1 cellular context compared by ENCODE assay signal in the genomic region with DNA sequence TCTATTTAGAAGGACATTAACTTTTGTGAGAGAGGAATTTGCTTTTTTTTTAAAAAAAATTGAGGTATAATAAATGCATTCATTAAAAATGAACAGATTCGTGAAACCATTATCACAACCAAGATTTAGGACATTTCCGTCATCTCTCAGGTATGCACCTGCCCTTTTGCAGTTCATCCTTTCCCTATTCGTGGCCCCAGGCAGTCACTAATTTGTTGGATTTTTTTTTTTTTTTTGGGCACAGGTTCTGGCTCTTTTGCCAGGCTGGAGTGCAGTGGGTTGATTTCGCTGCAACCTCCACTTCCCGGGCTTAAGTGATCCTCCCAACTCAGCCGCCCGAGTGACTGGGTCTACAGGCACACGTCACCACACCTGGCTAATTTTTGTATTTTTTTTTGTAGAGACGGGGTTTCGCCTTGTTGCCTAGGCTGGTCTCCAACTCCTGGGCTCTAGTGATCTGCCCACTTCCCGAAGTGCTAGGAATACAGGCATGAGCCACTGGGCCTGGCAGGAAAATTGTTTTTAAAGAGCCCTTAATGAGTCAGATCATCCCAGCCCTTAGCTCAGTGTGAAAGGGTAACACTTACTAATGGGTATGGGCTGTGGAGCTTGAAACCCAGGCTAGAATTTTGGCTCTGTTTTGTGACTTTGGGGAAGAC.
TF ChIP-seq lines count a peak whose summit lies in the region.

No MANE protein-coding gene starts in this region.

TF ChIP-seq in GM12878, 131 proteins besides CTCF, POLR2A, EP300 and RAD21:
- TF ChIP-seq MEF2B (IDR thresholded peaks at IDR 0.05; ENCODE audit: partially characterized antibody, poor library complexity, severe bottlenecking): no peak
- no peak for TF ChIP-seq NR2C1 (IDR thresholded peaks at IDR 0.05)
- TF ChIP-seq ZNF274 (IDR thresholded peaks at IDR 0.05; ENCODE audit: insufficient read depth, insufficient read length): no peak
- TF ChIP-seq, protein P1, sequence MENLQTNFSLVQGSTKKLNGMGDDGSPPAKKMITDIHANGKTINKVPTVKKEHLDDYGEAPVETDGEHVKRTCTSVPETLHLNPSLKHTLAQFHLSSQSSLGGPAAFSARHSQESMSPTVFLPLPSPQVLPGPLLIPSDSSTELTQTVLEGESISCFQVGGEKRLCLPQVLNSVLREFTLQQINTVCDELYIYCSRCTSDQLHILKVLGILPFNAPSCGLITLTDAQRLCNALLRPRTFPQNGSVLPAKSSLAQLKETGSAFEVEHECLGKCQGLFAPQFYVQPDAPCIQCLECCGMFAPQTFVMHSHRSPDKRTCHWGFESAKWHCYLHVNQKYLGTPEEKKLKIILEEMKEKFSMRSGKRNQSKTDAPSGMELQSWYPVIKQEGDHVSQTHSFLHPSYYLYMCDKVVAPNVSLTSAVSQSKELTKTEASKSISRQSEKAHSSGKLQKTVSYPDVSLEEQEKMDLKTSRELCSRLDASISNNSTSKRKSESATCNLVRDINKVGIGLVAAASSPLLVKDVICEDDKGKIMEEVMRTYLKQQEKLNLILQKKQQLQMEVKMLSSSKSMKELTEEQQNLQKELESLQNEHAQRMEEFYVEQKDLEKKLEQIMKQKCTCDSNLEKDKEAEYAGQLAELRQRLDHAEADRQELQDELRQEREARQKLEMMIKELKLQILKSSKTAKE (IDR thresholded peaks at IDR 0.05; ENCODE audit: low read depth, poor library complexity, severe bottlenecking): no peak
- TF ChIP-seq BHLHE40 (IDR thresholded peaks at IDR 0.05; ENCODE audit: borderline replicate concordance in 1 of 2, low read depth in 2 of 2, low read length in 1 of 2): no peak
- TF ChIP-seq, protein P2, sequence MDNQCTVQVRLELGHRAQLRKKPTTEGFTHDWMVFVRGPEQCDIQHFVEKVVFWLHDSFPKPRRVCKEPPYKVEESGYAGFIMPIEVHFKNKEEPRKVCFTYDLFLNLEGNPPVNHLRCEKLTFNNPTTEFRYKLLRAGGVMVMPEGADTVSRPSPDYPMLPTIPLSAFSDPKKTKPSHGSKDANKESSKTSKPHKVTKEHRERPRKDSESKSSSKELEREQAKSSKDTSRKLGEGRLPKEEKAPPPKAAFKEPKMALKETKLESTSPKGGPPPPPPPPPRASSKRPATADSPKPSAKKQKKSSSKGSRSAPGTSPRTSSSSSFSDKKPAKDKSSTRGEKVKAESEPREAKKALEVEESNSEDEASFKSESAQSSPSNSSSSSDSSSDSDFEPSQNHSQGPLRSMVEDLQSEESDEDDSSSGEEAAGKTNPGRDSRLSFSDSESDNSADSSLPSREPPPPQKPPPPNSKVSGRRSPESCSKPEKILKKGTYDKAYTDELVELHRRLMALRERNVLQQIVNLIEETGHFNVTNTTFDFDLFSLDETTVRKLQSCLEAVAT (IDR thresholded peaks at IDR 0.05): no peak
- no peak for TF ChIP-seq IRF3 (IDR thresholded peaks at IDR 0.05)
- TF ChIP-seq ETV6 (conservative IDR thresholded peaks at IDR 0.05 in 1 of 2, IDR thresholded peaks at IDR 0.05 in 1 of 2; ENCODE audit: borderline replicate concordance in 1 of 2, low read depth in 1 of 2): no peak
- TF ChIP-seq CREM (IDR thresholded peaks at IDR 0.05; ENCODE audit: low read depth): no peak
- TF ChIP-seq, protein P3, sequence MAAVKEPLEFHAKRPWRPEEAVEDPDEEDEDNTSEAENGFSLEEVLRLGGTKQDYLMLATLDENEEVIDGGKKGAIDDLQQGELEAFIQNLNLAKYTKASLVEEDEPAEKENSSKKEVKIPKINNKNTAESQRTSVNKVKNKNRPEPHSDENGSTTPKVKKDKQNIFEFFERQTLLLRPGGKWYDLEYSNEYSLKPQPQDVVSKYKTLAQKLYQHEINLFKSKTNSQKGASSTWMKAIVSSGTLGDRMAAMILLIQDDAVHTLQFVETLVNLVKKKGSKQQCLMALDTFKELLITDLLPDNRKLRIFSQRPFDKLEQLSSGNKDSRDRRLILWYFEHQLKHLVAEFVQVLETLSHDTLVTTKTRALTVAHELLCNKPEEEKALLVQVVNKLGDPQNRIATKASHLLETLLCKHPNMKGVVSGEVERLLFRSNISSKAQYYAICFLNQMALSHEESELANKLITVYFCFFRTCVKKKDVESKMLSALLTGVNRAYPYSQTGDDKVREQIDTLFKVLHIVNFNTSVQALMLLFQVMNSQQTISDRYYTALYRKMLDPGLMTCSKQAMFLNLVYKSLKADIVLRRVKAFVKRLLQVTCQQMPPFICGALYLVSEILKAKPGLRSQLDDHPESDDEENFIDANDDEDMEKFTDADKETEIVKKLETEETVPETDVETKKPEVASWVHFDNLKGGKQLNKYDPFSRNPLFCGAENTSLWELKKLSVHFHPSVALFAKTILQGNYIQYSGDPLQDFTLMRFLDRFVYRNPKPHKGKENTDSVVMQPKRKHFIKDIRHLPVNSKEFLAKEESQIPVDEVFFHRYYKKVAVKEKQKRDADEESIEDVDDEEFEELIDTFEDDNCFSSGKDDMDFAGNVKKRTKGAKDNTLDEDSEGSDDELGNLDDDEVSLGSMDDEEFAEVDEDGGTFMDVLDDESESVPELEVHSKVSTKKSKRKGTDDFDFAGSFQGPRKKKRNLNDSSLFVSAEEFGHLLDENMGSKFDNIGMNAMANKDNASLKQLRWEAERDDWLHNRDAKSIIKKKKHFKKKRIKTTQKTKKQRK (IDR thresholded peaks at IDR 0.05; ENCODE audit: low read depth, low read length): no peak
- no peak for TF ChIP-seq ZNF687 (IDR thresholded peaks at IDR 0.05)
- TF ChIP-seq POU2F2 (IDR thresholded peaks at IDR 0.05; ENCODE audit: borderline replicate concordance, low read depth, low read length): no peak
- TF ChIP-seq PML (IDR thresholded peaks at IDR 0.05; ENCODE audit: low read length): no peak
- no peak for TF ChIP-seq MYB (IDR thresholded peaks at IDR 0.05; ENCODE audit: borderline replicate concordance, low read depth, low read length)
